12 cellular contexts compared by ENCODE assay signal in genomic region chr15:23422946-23423708, GRCh38. TPM values are rescaled to one million over a fixed set of nuclear protein-coding genes. Genes with fewer than 3 reads are reported as not detected.
DNase-seq lines count a peak whose midpoint lies in the region; ATAC-seq, FAIRE-seq and TF ChIP-seq lines count a peak whose summit lies in the region.
"Had no signal": no experiment of that assay in that cellular context is flagged by ENCODE, and none has a peak within 500 bp of the region (broad histone marks: within the 10 kb centered on the region; RNA-seq: fewer than 3 reads in every experiment).

No MANE protein-coding gene starts in this region.

- no peak overlapping the region for H3K4me2 ChIP-seq in endothelial cell of umbilical vein (ENCODE audit: insufficient read depth, low read length)

- peak; percentile 3 for DNase-seq in HS-5 (ENCODE audit: low read depth)
- no peak for DNase-seq in endothelial cell of umbilical vein (ENCODE audit: low read depth, low spot score)
- DNase-seq in renal cortical epithelial cell (ENCODE audit: low read depth): peak; percentile 11
- no peak for DNase-seq in HCEC 1CT
- no peak for DNase-seq in DMS79 treated with DMSO at 0.1 percent for 48 hours (lab: John Stamatoyannopoulos, UW)
- DNase-seq in COLO829 (ENCODE audit: low spot score): no peak
- DNase-seq: activated CD4-positive, CD25-positive, alpha-beta regulatory T cell; stimulated activated CD8-positive, alpha-beta memory T cell treated with anti-CD3 and anti-CD28 coated beads, Interleukin-4, amount 100 ng/mL, for 48 hours had no signal

- no peaks in the 10 kb centered on the region for H3K4me1 ChIP-seq in endothelial cell of umbilical vein (ENCODE audit: control insufficient read depth, extremely low read depth, insufficient read depth, low read length)

- H3K9me1 ChIP-seq in endothelial cell of umbilical vein (replicated peaks; ENCODE audit: control insufficient read depth, extremely low read depth, insufficient read depth, low read length): no peaks in the 10 kb centered on the region

- no peaks in the 10 kb centered on the region for H3K27me3 ChIP-seq in endothelial cell of umbilical vein (ENCODE audit: control insufficient read depth in 2 of 2, insufficient read depth in 2 of 2, low read length in 2 of 2)

- H3K4me3 ChIP-seq in endothelial cell of umbilical vein (replicated peaks in 1 of 3; ENCODE audit: insufficient read depth in 1 of 3, low read depth in 1 of 3, low read length in 3 of 3): no peak overlapping the region

- FAIRE-seq in endothelial cell of umbilical vein (lab: Jason Lieb, UNC): peak; percentile 80

- no peaks in the 10 kb centered on the region for H3K36me3 ChIP-seq in endothelial cell of umbilical vein (ENCODE audit: control insufficient read depth in 2 of 2, extremely low read depth in 1 of 2, insufficient read depth in 2 of 2, low read length in 2 of 2)

- no peak overlapping the region for H2AFZ ChIP-seq in endothelial cell of umbilical vein (ENCODE audit: low read depth, low read length)

- ATAC-seq in GM18867 (IDR thresholded peaks at IDR 0.05; ENCODE audit: unreplicated experiment) (peak; percentile 82), HG03159 (IDR thresholded peaks at IDR 0.05; ENCODE audit: unreplicated experiment) (no peak)

- intact Hi-C loops in endothelial cell of umbilical vein (cut with micrococcal nuclease): no loop called here

- no peak for TF ChIP-seq POLR2A in endothelial cell of umbilical vein (IDR thresholded peaks at IDR 0.05; ENCODE audit: low read depth, low read length)

- dilution Hi-C loops in endothelial cell of umbilical vein (cut with MboI; ENCODE audit: extremely low pct_ligation_motif_present, low sequenced_read_pairs): no loop called here

- H3K9me3 ChIP-seq in endothelial cell of umbilical vein (replicated peaks; ENCODE audit: control insufficient read depth, insufficient read depth, low read length): no peaks in the 10 kb centered on the region

- TF ChIP-seq CTCF in endothelial cell of umbilical vein (IDR thresholded peaks at IDR 0.05; ENCODE audit: extremely low read depth in 1 of 2, insufficient read depth in 1 of 2, low read depth in 1 of 2, low read length in 2 of 2): no peak

- H3K27ac ChIP-seq in endothelial cell of umbilical vein (ENCODE audit: insufficient read depth, low read depth, low read length): no peak overlapping the region
- H3K27ac ChIP-seq: epithelial cell of prostate had no signal

- no TSS peak for BruUV-seq in endothelial cell of umbilical vein (replicated peaks; lab: Mats Ljungman, UMichigan)

- H3K9ac ChIP-seq in endothelial cell of umbilical vein (replicated peaks; ENCODE audit: extremely low read depth, insufficient read depth, low read length): no peak overlapping the region

- H3K79me2 ChIP-seq in endothelial cell of umbilical vein (ENCODE audit: control insufficient read depth, insufficient read depth, low read length): no peaks in the 10 kb centered on the region

- CTCF ChIA-PET in endothelial cell of umbilical vein (lab: Charles Lee): no interaction called here

- POLR2A ChIA-PET in endothelial cell of umbilical vein (lab: Charles Lee): no interaction called here

- no peaks in the 10 kb centered on the region for H4K20me1 ChIP-seq in endothelial cell of umbilical vein (replicated peaks; ENCODE audit: control insufficient read depth, extremely low read depth, insufficient read depth, low read length)

TF ChIP-seq in endothelial cell of umbilical vein, 7 proteins besides CTCF, POLR2A, EP300 and RAD21:
- TF ChIP-seq MAX (IDR thresholded peaks at IDR 0.05; ENCODE audit: insufficient read depth, insufficient read length) (no peak), JUN (IDR thresholded peaks at IDR 0.05; ENCODE audit: borderline replicate concordance, insufficient read depth, insufficient read length, low read depth) (no peak), GATA2 (IDR thresholded peaks at IDR 0.05; ENCODE audit: insufficient read depth, insufficient read length, low read depth, low read length) (no peak), MYC (IDR thresholded peaks at IDR 0.05; ENCODE audit: low read depth, low read length) (no peak), FOS (IDR thresholded peaks at IDR 0.05; ENCODE audit: borderline replicate concordance, insufficient read depth, low read length) (no peak), POLR2AphosphoS5 (IDR thresholded peaks at IDR 0.05; ENCODE audit: insufficient read depth, low read depth, low read length) (no peak), EZH2 (IDR thresholded peaks at IDR 0.05; ENCODE audit: borderline replicate concordance, low read depth, low read length, severe bottlenecking) (no peak)
TF ChIP-seq in endothelial cell of umbilical vein: peak in this region for 0.

RNA-seq across cellular contexts. Expression of gene GOLGA6L2, which starts 23.9 kb away (rescaled TPM):
- total RNA-seq in endothelial cell of umbilical vein: not detected in 2 replicates
- not detected in 2 replicates for polyA plus RNA-seq in endothelial cell of umbilical vein
- polyA plus RNA-seq in endothelial cell of umbilical vein (2011; cell fraction: cytosol; rRNA removed): not detected in 2 replicates
- polyA plus RNA-seq in endothelial cell of umbilical vein (2011; cell fraction: nucleus; rRNA removed): not detected in 2 replicates
- polyA plus RNA-seq in endothelial cell of umbilical vein (2012): not detected in 2 replicates
- polyA minus RNA-seq in endothelial cell of umbilical vein: not detected in 2 replicates
- polyA minus RNA-seq in endothelial cell of umbilical vein (2011; cell fraction: cytosol; rRNA and poly(A)+ RNA removed): not detected
- polyA minus RNA-seq in endothelial cell of umbilical vein (2011; cell fraction: nucleus; rRNA and poly(A)+ RNA removed): not detected in 2 replicates
- total RNA-seq in renal cortical epithelial cell: not detected in 2 replicates
- polyA plus RNA-seq: adipose tissue had no signal

Comparison
In these comparisons a context has a peak if more than half of its experiments do, and no peak if none do; other contexts are left out.
1. DNase-seq: peak in HS-5 (single experiment) and renal cortical epithelial cell (single experiment); none in endothelial cell of umbilical vein (single experiment), HCEC 1CT (single experiment), DMS79 treated with DMSO at 0.1 percent for 48 hours (single experiment) and COLO829 (single experiment).